ENCODE assay signal across 1 cellular context in genomic region chr16:4833584-4833983, GRCh38.
TF ChIP-seq lines count a peak whose summit lies in the region.

No MANE protein-coding gene starts in this region.

TF ChIP-seq in K562, 482 proteins besides CTCF, POLR2A, EP300 and RAD21:
- TF ChIP-seq ZNF174 (CRISPR knock-in tag; IDR thresholded peaks at IDR 0.05) = no peak
